In the genomic region with DNA sequence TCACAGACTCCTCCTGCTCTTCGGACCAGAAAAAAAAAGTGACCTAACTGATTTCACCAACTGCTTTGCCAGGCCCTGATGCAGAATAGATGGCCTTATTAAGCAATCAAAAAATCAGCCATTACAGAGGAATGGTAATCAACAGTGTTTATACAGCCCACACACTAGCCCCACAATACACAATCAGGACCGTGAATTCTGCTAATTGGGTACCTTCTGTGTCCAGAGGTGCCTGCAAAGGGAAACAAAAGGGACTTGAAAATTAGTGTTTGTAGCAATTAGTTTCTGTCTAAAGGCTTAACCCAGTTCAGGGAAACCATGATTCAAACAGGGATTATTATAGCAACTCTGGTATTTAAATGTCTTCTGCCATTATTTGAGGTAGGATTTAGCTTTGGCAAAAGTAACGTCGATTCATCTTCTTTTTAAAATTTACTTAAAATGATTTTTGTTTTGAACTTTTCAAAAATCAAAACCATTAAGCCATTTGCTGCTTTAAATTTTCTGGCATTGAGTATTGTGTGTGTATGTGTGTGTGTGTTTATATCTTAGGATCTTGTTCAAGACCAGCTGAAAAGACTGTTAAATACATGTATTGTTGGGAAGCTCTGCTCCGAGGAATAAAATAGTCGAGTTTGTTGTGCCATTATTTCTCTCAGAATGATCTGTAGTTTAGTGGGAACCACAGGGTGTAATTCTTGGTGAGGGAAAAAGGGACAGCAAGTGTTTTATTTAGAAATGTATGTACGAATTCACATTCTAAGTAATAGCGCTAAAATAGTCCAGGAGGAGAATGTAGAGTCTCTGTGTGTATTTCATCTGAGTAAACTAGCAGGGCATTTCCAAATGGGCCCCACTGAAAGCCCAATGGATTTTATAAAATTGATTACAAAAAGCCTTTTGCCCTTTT, we compare ENCODE assay signal across 1 cellular context.
TF ChIP-seq lines count a peak whose summit lies in the region.

No MANE protein-coding gene starts in this region.

TF ChIP-seq in GM12878, 131 proteins besides CTCF, POLR2A, EP300 and RAD21:
- TF ChIP-seq BMI1 (IDR thresholded peaks at IDR 0.05; ENCODE audit: borderline replicate concordance) (no peak), FOS (IDR thresholded peaks at IDR 0.05; ENCODE audit: borderline replicate concordance, extremely low read depth, insufficient read length) (no peak), KLF5 (IDR thresholded peaks at IDR 0.05; ENCODE audit: partially characterized antibody) (no peak), CHD4 (IDR thresholded peaks at IDR 0.05) (no peak)
- TF ChIP-seq, protein P1, sequence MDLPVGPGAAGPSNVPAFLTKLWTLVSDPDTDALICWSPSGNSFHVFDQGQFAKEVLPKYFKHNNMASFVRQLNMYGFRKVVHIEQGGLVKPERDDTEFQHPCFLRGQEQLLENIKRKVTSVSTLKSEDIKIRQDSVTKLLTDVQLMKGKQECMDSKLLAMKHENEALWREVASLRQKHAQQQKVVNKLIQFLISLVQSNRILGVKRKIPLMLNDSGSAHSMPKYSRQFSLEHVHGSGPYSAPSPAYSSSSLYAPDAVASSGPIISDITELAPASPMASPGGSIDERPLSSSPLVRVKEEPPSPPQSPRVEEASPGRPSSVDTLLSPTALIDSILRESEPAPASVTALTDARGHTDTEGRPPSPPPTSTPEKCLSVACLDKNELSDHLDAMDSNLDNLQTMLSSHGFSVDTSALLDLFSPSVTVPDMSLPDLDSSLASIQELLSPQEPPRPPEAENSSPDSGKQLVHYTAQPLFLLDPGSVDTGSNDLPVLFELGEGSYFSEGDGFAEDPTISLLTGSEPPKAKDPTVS (IDR thresholded peaks at IDR 0.05; ENCODE audit: low read depth, low read length): no peak
TF ChIP-seq in GM12878: peak in this region for 0.
